ENCODE assay signal across 24 cellular contexts in the genomic region with DNA sequence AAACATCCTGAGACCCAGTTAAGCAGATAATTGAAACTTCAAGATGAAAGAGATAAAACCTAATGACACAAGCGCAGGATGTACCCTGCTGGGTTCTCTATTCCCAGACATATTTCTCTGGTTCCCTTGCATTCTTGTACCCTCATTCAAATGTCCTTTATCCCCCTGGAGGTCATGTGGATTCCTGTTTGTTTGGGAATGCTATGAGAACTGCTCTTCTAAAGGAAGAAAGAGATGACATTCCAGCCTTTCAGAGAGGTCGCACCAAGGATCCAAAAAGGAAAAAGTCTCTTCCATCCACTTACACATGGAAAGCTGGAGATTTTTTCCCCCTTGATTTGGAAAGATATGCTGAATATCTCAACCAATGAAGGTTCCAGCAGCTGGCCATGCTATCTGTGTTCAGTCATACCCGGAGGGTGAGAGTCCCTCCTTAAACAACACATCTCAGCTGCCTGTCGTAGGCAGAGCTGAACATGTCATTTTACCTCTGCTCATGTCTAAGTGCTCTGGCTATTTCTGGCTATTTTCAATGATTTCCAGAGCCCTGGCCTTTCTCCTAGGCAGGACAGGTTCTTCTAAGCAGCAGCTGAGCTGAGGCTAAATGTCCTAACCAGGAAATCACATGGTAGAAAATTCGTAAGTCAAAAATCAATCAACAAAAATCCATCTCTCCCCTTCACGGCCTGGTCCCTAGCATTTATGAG. TPM values are rescaled to one million over a fixed set of nuclear protein-coding genes. Genes with fewer than 3 reads are reported as not detected.
"Had no signal": no experiment of that assay in that cellular context is flagged by ENCODE, and none has a peak within 500 bp of the region (broad histone marks: within the 10 kb centered on the region; RNA-seq: fewer than 3 reads in every experiment).

No MANE protein-coding gene starts in this region.

- FAIRE-seq: frontal cortex, islet of Langerhans, TTC549 had no signal

- H3K9ac ChIP-seq: parathyroid adenoma had no signal

- H2AFZ ChIP-seq: parathyroid adenoma had no signal

- H3K4me3 ChIP-seq: heart left ventricle, lung, sigmoid colon, stomach, testis had no signal

- H3K79me2 ChIP-seq: parathyroid adenoma had no signal

- H3K27me3 ChIP-seq: heart left ventricle, neutrophil, sigmoid colon, stomach, testis had no signal

- H3K9me3 ChIP-seq: heart left ventricle, neutrophil, sigmoid colon, stomach, testis had no signal

- DNase-seq: activated CD4-positive, alpha-beta T cell treated with anti-CD3 and anti-CD28 coated beads, Interleukin-2, amount 10 ng/mL, durations not matched to agents 24 days and 14 days; activated CD4-positive, CD25-positive, alpha-beta regulatory T cell; activated CD8-positive, alpha-beta memory T cell treated with anti-CD3 and anti-CD28 coated beads, Interleukin-2, amount 50 U/mL, for 4 hours; activated CD8-positive, alpha-beta T cell treated with anti-CD3 and anti-CD28 coated beads, Interleukin-2, amount 10 ng/mL, durations not matched to agents 7 days and 5 days; activated gamma-delta T cell; activated T-cell treated with anti-CD3 and anti-CD28 coated beads, Interleukin-2, amount 50 U/mL, for 48 hours; dermis blood vessel endothelial cell; heart left ventricle; naive B cell; sigmoid colon; stimulated activated CD4-positive, alpha-beta T cell treated with anti-CD3 and anti-CD28 coated beads, Interleukin-1b, Interleukin-23, amount 100 ng/mL, for 48 hours; stomach; T-helper 2 cell; testis had no signal

- H3K4me1 ChIP-seq: heart left ventricle, parathyroid adenoma, sigmoid colon, stomach, testis had no signal

- H3K36me3 ChIP-seq: heart left ventricle, neutrophil, sigmoid colon, stomach had no signal

- H3K27ac ChIP-seq: heart left ventricle, neutrophil, parathyroid adenoma, sigmoid colon, stomach, testis had no signal

RNA-seq across cellular contexts. Expression of gene C13orf42, which starts 52.5 kb away (rescaled TPM):
- total RNA-seq: activated CD4-positive, alpha-beta T cell treated with anti-CD3 and anti-CD28 coated beads, Interleukin-2, amount 10 ng/mL, durations not matched to agents 24 days and 14 days; activated CD8-positive, alpha-beta T cell treated with anti-CD3 and anti-CD28 coated beads, Interleukin-2, amount 10 ng/mL, durations not matched to agents 7 days and 5 days; activated naive CD4-positive, alpha-beta T cell treated with anti-CD3 and anti-CD28 coated beads, Interleukin-2, amount 50 U/mL, for 72 hours; dermis blood vessel endothelial cell; epithelial cell of proximal tubule; heart left ventricle; mononuclear cell; sigmoid colon; stomach; ureter had no signal
- polyA plus RNA-seq: heart left ventricle, sigmoid colon, stomach had no signal
